ENCODE assay signal across 8 cellular contexts in the genomic region with DNA sequence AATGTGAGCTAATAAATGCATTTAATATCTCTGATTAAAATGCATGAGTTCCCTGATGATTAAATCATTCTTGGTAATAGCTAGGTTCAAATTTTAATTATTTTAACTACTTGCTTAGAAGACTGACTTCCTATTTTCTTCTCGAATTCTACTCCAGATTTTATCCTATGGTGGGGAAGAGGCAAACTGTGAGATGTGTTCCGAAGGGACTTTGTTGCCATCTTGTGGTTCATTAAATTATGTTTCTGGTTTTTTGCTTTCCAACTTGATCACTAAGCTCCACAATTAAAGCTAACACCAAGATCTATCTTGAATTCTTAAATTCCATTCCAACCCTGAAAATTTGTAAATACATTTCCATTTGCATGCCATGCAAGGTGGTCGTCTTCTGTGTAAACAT.
A peak's percentile ranks its signal among the peaks of the same experiment; 100 is the strongest.
DNase-seq lines count a peak whose midpoint lies in the region; ATAC-seq and TF ChIP-seq lines count a peak whose summit lies in the region.

No MANE protein-coding gene starts in this region.

- H3K9me3 ChIP-seq in H9 (ENCODE audit: control insufficient read depth, low read depth, low read length) (no peaks in the 10 kb centered on the region), body of pancreas (no peaks in the 10 kb centered on the region)

- no CpG with 5 or more reads among the region's 3 CpGs for WGBS in H9 (ENCODE audit: extremely low coverage, insufficient read length, low lambda C conversion rate)
- 9% methylated on average over 3 of the region's 3 CpGs for WGBS in body of pancreas, 2 donors

- H3K79me1 ChIP-seq in H9 (ENCODE audit: insufficient read depth, low read depth, low read length, poor library complexity, severe bottlenecking), result no peaks in the 10 kb centered on the region

- no peak overlapping the region for H3K56ac ChIP-seq in H9 (ENCODE audit: insufficient read length, low read depth, low read length)

- H2BK12ac ChIP-seq in H9 (ENCODE audit: insufficient read length, low read depth, low read length), result no peak overlapping the region

- ATAC-seq in body of pancreas (no peak), GM19455 (IDR thresholded peaks at IDR 0.05; ENCODE audit: unreplicated experiment) (no peak)

- H2BK120ac ChIP-seq in H9 (ENCODE audit: low read depth, low read length, poor library complexity, severe bottlenecking), result no peak overlapping the region

- no peak overlapping the region for H2AK5ac ChIP-seq in H9 (ENCODE audit: insufficient read length, low read length)

- H4K5ac ChIP-seq in H9 (ENCODE audit: insufficient read length, low read depth, low read length), result no peak overlapping the region

- no peaks in the 10 kb centered on the region for H3K27me3 ChIP-seq in H9 (ENCODE audit: insufficient read depth, low read length)
- H3K27me3 ChIP-seq in body of pancreas, result no peaks in the 10 kb centered on the region

- H2BK20ac ChIP-seq in H9 (ENCODE audit: low read depth, low read length, poor library complexity, severe bottlenecking), result no peak overlapping the region

- no peaks in the 10 kb centered on the region for H3K4me1 Mint-ChIP-seq in H9
- H3K4me1 Mint-ChIP-seq in nephron progenitor cell, result no peaks in the 10 kb centered on the region

- H3K4me3 Mint-ChIP-seq in H9 (no peak overlapping the region), nephron progenitor cell (no peak overlapping the region)

- H3K36me3 Mint-ChIP-seq in H9 (ENCODE audit: insufficient read depth in 1 of 3, low read depth in 3 of 3) (no peaks in the 10 kb centered on the region), nephron progenitor cell (ENCODE audit: low read depth) (no peaks in the 10 kb centered on the region)

- no peaks in the 10 kb centered on the region for H3K9me3 Mint-ChIP-seq in H9
- no peaks in the 10 kb centered on the region for H3K9me3 Mint-ChIP-seq in nephron progenitor cell

- H3K4me3 ChIP-seq in body of pancreas, result no peak overlapping the region

- no peak overlapping the region for H3K14ac ChIP-seq in H9 (ENCODE audit: insufficient read depth, low read length)

- no peaks in the 10 kb centered on the region for H3K36me3 ChIP-seq in body of pancreas (replicated peaks in 1 of 2; ENCODE audit: insufficient read depth in 1 of 2, low read depth in 2 of 2)

- no peak overlapping the region for H4K8ac ChIP-seq in H9 (replicated peaks; ENCODE audit: insufficient read length, low read depth, low read length)

- H3K4me2 ChIP-seq in H9 (ENCODE audit: insufficient read depth, insufficient read length, low read length), result no peak overlapping the region

- H3K4ac ChIP-seq in H9 (ENCODE audit: low read depth, low read length), result no peak overlapping the region

- no peaks in the 10 kb centered on the region for H3K4me1 ChIP-seq in H9 (ENCODE audit: insufficient read depth, low read length)
- H3K4me1 ChIP-seq in body of pancreas, result no peaks in the 10 kb centered on the region

- H2BK15ac ChIP-seq in H9 (ENCODE audit: low read depth, low read length), result no peak overlapping the region

- H4K91ac ChIP-seq in H9 (ENCODE audit: insufficient read length, low read depth, low read length), result no peak overlapping the region

- no peak overlapping the region for H3K27ac Mint-ChIP-seq in H9
- H3K27ac Mint-ChIP-seq in nephron progenitor cell, result no peak overlapping the region

- TF ChIP-seq CTCF in H9 (conservative IDR thresholded peaks at IDR 0.05), result peak; percentile 71
- TF ChIP-seq CTCF in body of pancreas (IDR thresholded peaks at IDR 0.05), result peak in 4 of 7 experiments; percentile 28 to 36 (median 31)
- peak; percentile 47 for TF ChIP-seq CTCF in nephron progenitor cell (IDR thresholded peaks at IDR 0.05)

- intact Hi-C loops in body of pancreas (cut with DNase I), result no loop called here
- intact Hi-C loops in posterior vena cava (cut with DNase I), result no loop called here

- DNase-seq in H9, result no peak
- peak; percentile 20 for DNase-seq in NCI-H2227 (lab: John Stamatoyannopoulos, UW; ENCODE audit: unreplicated experiment)
- no peak for DNase-seq in body of pancreas
- DNase-seq in nephron progenitor cell, result no peak
- no peak for DNase-seq in posterior vena cava (ENCODE audit: low spot score)
- DNase-seq in activated CD8-positive, alpha-beta memory T cell treated with anti-CD3 and anti-CD28 coated beads for 24 hours, result no peak
- no peak for DNase-seq in OCI-M2 (lab: John Stamatoyannopoulos, UW; ENCODE audit: unreplicated experiment)

- no peaks in the 10 kb centered on the region for H3K79me2 ChIP-seq in H9 (ENCODE audit: insufficient read depth, low read length)

- no peak overlapping the region for H2BK5ac ChIP-seq in H9 (ENCODE audit: insufficient read length, low read length)

- H3K23me2 ChIP-seq in H9 (ENCODE audit: insufficient read length, low read depth, low read length, poor library complexity, severe bottlenecking), result no peaks in the 10 kb centered on the region

- no peak overlapping the region for H3K9ac ChIP-seq in H9 (ENCODE audit: extremely low read depth, insufficient read length, low read length)

- H3K23ac ChIP-seq in H9 (ENCODE audit: insufficient read length, low read depth, low read length), result no peak overlapping the region

- no peak overlapping the region for H3K27ac ChIP-seq in H9 (ENCODE audit: insufficient read length, low read depth, low read length)
- H3K27ac ChIP-seq in body of pancreas, result no peak overlapping the region

- no peak overlapping the region for H3T11ph ChIP-seq in H9 (ENCODE audit: low read length)

- no peak overlapping the region for H2AFZ ChIP-seq in H9 (ENCODE audit: low read length)

- H4K20me1 ChIP-seq in H9 (ENCODE audit: control insufficient read depth, insufficient read depth, insufficient read length), result no peaks in the 10 kb centered on the region

- no peaks in the 10 kb centered on the region for H3K27me3 Mint-ChIP-seq in H9 (ENCODE audit: low read depth)
- H3K27me3 Mint-ChIP-seq in nephron progenitor cell (ENCODE audit: low read depth, poor library complexity), result no peaks in the 10 kb centered on the region

- no peak overlapping the region for H3K18ac ChIP-seq in H9 (ENCODE audit: insufficient read length, low read depth, low read length)

- no peak for TF ChIP-seq POLR2A in body of pancreas (IDR thresholded peaks at IDR 0.05)
